Comparison of ENCODE assay signal across 13 cellular contexts in genomic region chr16:22222998-22223397, GRCh38.
"Had no signal": no experiment of that assay in that cellular context is flagged by ENCODE, and none has a peak within 500 bp of the region (broad histone marks: within the 10 kb centered on the region; RNA-seq: fewer than 3 reads in every experiment).

No MANE protein-coding gene starts in this region.

- H3K27ac Mint-ChIP-seq: nephron; stimulated activated naive CD8-positive, alpha-beta T cell treated with anti-CD3 and anti-CD28 coated beads, Interleukin-15, Interleukin-2, amounts not matched to agents 100 ng/mL and 50 ng/mL, for 24 hours; type B pancreatic cell had no signal

- H3K27ac ChIP-seq: esophagus muscularis mucosa, hepatocyte had no signal

- H3K4me3 ChIP-seq: esophagus muscularis mucosa, hepatocyte, skin epidermis had no signal

- H3K27me3 Mint-ChIP-seq: dendritic cell treated with granulocyte-macrophage colony-stimulating factor and Interleukin-4, amounts not matched to agents 40 ng/mL and 50 ng/mL, for 4 days; stimulated activated naive CD8-positive, alpha-beta T cell treated with anti-CD3 and anti-CD28 coated beads, Interleukin-15, Interleukin-2, amounts not matched to agents 100 ng/mL and 50 ng/mL, for 24 hours; type B pancreatic cell had no signal

- H3K9me3 Mint-ChIP-seq: activated naive CD4-positive, alpha-beta T cell treated with anti-CD3 and anti-CD28 coated beads, Interleukin-2, amount 50 U/mL, for 72 hours; dendritic cell treated with granulocyte-macrophage colony-stimulating factor and Interleukin-4, amounts not matched to agents 40 ng/mL and 50 ng/mL, for 4 days; nephron; stimulated activated naive CD8-positive, alpha-beta T cell treated with anti-CD3 and anti-CD28 coated beads, Interleukin-15, Interleukin-2, amounts not matched to agents 100 ng/mL and 50 ng/mL, for 24 hours; type B pancreatic cell had no signal

- ATAC-seq: activated naive CD4-positive, alpha-beta T cell treated with anti-CD3 and anti-CD28 coated beads, Interleukin-2, amount 50 U/mL, for 72 hours; left cardiac atrium had no signal

- H3K27me3 ChIP-seq: esophagus muscularis mucosa, hepatocyte had no signal

- DNase-seq: activated gamma-delta T cell treated with Interleukin-2 at 50 U/mL for 16 hours; amniotic stem cell; effector CD8-positive, alpha-beta T cell; left cardiac atrium; nucleus accumbens had no signal

- H3K4me3 Mint-ChIP-seq: dendritic cell treated with granulocyte-macrophage colony-stimulating factor and Interleukin-4, amounts not matched to agents 40 ng/mL and 50 ng/mL, for 4 days; nephron; stimulated activated naive CD8-positive, alpha-beta T cell treated with anti-CD3 and anti-CD28 coated beads, Interleukin-15, Interleukin-2, amounts not matched to agents 100 ng/mL and 50 ng/mL, for 24 hours; type B pancreatic cell had no signal

- H3K9me3 ChIP-seq: esophagus muscularis mucosa had no signal

- H3K36me3 Mint-ChIP-seq: activated naive CD4-positive, alpha-beta T cell treated with anti-CD3 and anti-CD28 coated beads, Interleukin-2, amount 50 U/mL, for 72 hours; type B pancreatic cell had no signal
